ENCODE assay signal across 1 cellular context in genomic region chr10:100370976-100371706, GRCh38.
TF ChIP-seq lines count a peak whose summit lies in the region.

No MANE protein-coding gene starts in this region.

TF ChIP-seq in K562, 482 proteins besides CTCF, POLR2A, EP300 and RAD21 (continued from another document):
- TF ChIP-seq, protein P1, sequence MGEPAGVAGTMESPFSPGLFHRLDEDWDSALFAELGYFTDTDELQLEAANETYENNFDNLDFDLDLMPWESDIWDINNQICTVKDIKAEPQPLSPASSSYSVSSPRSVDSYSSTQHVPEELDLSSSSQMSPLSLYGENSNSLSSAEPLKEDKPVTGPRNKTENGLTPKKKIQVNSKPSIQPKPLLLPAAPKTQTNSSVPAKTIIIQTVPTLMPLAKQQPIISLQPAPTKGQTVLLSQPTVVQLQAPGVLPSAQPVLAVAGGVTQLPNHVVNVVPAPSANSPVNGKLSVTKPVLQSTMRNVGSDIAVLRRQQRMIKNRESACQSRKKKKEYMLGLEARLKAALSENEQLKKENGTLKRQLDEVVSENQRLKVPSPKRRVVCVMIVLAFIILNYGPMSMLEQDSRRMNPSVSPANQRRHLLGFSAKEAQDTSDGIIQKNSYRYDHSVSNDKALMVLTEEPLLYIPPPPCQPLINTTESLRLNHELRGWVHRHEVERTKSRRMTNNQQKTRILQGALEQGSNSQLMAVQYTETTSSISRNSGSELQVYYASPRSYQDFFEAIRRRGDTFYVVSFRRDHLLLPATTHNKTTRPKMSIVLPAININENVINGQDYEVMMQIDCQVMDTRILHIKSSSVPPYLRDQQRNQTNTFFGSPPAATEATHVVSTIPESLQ (CRISPR knock-in tag; IDR thresholded peaks at IDR 0.05): no peak
- no peak for TF ChIP-seq KLF16 (IDR thresholded peaks at IDR 0.05)
- TF ChIP-seq HDGF (IDR thresholded peaks at IDR 0.05): 0 out of 2 replicates have a peak, but pooled peaks have one; percentile 26
- TF ChIP-seq, protein P2, sequence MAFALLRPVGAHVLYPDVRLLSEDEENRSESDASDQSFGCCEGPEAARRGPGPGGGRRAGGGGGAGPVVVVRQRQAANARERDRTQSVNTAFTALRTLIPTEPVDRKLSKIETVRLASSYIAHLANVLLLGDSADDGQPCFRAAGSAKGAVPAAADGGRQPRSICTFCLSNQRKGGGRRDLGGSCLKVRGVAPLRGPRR (CRISPR knock-in tag; IDR thresholded peaks at IDR 0.05): no peak
- TF ChIP-seq XRCC4 (IDR thresholded peaks at IDR 0.05; ENCODE audit: extremely low read depth, insufficient read depth, insufficient read length): no peak
- TF ChIP-seq FOXP1 (CRISPR knock-in tag; IDR thresholded peaks at IDR 0.05): no peak
- TF ChIP-seq BACH1 (tag; IDR thresholded peaks at IDR 0.05): 0 out of 2 replicates have a peak, but pooled peaks have one; percentile 31
- TF ChIP-seq, protein P3, sequence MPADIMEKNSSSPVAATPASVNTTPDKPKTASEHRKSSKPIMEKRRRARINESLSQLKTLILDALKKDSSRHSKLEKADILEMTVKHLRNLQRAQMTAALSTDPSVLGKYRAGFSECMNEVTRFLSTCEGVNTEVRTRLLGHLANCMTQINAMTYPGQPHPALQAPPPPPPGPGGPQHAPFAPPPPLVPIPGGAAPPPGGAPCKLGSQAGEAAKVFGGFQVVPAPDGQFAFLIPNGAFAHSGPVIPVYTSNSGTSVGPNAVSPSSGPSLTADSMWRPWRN (IDR thresholded peaks at IDR 0.05; ENCODE audit: low read depth): no peak
- no peak for TF ChIP-seq GABPB2 (CRISPR knock-in tag; conservative IDR thresholded peaks at IDR 0.05)
- no peak for TF ChIP-seq JUND (IDR thresholded peaks at IDR 0.05; ENCODE audit: borderline replicate concordance, low read depth, low read length)
- peak; percentile 67; the same call in 2 of the 3 replicates for TF ChIP-seq JUND (tag; IDR thresholded peaks at IDR 0.05; ENCODE audit: borderline replicate concordance, low read depth, low read length)
- no peak for TF ChIP-seq ZSCAN29 (IDR thresholded peaks at IDR 0.05)
- 0 out of 2 replicates have a peak, but pooled peaks have one; percentile 45 for TF ChIP-seq TCF7 (IDR thresholded peaks at IDR 0.05; ENCODE audit: borderline replicate concordance)
- no peak for TF ChIP-seq PPARD (CRISPR knock-in tag; IDR thresholded peaks at IDR 0.05)
- no peak for TF ChIP-seq CC2D1A (IDR thresholded peaks at IDR 0.05)
- no peak for TF ChIP-seq MEF2D (tag; conservative IDR thresholded peaks at IDR 0.05; ENCODE audit: low read depth)
- no peak for TF ChIP-seq THAP7 (CRISPR knock-in tag; IDR thresholded peaks at IDR 0.05)
- TF ChIP-seq NBN (IDR thresholded peaks at IDR 0.05; ENCODE audit: low read depth): no peak; the same call in 1 of the 2 replicates
- peak; percentile 79 for TF ChIP-seq NFRKB (IDR thresholded peaks at IDR 0.05; ENCODE audit: low read depth)
- TF ChIP-seq, protein P4, sequence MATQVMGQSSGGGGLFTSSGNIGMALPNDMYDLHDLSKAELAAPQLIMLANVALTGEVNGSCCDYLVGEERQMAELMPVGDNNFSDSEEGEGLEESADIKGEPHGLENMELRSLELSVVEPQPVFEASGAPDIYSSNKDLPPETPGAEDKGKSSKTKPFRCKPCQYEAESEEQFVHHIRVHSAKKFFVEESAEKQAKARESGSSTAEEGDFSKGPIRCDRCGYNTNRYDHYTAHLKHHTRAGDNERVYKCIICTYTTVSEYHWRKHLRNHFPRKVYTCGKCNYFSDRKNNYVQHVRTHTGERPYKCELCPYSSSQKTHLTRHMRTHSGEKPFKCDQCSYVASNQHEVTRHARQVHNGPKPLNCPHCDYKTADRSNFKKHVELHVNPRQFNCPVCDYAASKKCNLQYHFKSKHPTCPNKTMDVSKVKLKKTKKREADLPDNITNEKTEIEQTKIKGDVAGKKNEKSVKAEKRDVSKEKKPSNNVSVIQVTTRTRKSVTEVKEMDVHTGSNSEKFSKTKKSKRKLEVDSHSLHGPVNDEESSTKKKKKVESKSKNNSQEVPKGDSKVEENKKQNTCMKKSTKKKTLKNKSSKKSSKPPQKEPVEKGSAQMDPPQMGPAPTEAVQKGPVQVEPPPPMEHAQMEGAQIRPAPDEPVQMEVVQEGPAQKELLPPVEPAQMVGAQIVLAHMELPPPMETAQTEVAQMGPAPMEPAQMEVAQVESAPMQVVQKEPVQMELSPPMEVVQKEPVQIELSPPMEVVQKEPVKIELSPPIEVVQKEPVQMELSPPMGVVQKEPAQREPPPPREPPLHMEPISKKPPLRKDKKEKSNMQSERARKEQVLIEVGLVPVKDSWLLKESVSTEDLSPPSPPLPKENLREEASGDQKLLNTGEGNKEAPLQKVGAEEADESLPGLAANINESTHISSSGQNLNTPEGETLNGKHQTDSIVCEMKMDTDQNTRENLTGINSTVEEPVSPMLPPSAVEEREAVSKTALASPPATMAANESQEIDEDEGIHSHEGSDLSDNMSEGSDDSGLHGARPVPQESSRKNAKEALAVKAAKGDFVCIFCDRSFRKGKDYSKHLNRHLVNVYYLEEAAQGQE (CRISPR knock-in tag; IDR thresholded peaks at IDR 0.05; ENCODE audit: low read depth): no peak
- TF ChIP-seq PATZ1 (CRISPR knock-in tag; IDR thresholded peaks at IDR 0.05; ENCODE audit: borderline replicate concordance): no peak
- TF ChIP-seq, protein P5, sequence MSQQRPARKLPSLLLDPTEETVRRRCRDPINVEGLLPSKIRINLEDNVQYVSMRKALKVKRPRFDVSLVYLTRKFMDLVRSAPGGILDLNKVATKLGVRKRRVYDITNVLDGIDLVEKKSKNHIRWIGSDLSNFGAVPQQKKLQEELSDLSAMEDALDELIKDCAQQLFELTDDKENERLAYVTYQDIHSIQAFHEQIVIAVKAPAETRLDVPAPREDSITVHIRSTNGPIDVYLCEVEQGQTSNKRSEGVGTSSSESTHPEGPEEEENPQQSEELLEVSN (IDR thresholded peaks at IDR 0.05; ENCODE audit: borderline replicate concordance in 1 of 2, extremely low read depth in 1 of 2, insufficient read depth in 1 of 2, insufficient read length in 1 of 2, low read depth in 1 of 2, low read length in 1 of 2, poor library complexity in 1 of 2, severe bottlenecking in 1 of 2): peak in 1 of 2 experiments; percentile 44
- peak; percentile 15 for TF ChIP-seq SMAD1 (IDR thresholded peaks at IDR 0.05; ENCODE audit: low read depth, low read length, partially characterized antibody)
- no peak for TF ChIP-seq ZNF740 (CRISPR knock-in tag; IDR thresholded peaks at IDR 0.05)
- TF ChIP-seq ZNF740 (tag; IDR thresholded peaks at IDR 0.05): 0 out of 4 replicates have a peak, but pooled peaks of 1 of the 2 experiments have one; percentile 21
- peak in 1 of 3 experiments; percentile 63 for TF ChIP-seq YY1 (IDR thresholded peaks at IDR 0.05; ENCODE audit: borderline replicate concordance in 1 of 3, control insufficient read depth in 1 of 3, extremely low read depth in 1 of 3, insufficient read depth in 3 of 3, insufficient read length in 1 of 3, insufficient replicate concordance in 2 of 3, low read depth in 1 of 3, low read length in 2 of 3)
- TF ChIP-seq, protein P6, sequence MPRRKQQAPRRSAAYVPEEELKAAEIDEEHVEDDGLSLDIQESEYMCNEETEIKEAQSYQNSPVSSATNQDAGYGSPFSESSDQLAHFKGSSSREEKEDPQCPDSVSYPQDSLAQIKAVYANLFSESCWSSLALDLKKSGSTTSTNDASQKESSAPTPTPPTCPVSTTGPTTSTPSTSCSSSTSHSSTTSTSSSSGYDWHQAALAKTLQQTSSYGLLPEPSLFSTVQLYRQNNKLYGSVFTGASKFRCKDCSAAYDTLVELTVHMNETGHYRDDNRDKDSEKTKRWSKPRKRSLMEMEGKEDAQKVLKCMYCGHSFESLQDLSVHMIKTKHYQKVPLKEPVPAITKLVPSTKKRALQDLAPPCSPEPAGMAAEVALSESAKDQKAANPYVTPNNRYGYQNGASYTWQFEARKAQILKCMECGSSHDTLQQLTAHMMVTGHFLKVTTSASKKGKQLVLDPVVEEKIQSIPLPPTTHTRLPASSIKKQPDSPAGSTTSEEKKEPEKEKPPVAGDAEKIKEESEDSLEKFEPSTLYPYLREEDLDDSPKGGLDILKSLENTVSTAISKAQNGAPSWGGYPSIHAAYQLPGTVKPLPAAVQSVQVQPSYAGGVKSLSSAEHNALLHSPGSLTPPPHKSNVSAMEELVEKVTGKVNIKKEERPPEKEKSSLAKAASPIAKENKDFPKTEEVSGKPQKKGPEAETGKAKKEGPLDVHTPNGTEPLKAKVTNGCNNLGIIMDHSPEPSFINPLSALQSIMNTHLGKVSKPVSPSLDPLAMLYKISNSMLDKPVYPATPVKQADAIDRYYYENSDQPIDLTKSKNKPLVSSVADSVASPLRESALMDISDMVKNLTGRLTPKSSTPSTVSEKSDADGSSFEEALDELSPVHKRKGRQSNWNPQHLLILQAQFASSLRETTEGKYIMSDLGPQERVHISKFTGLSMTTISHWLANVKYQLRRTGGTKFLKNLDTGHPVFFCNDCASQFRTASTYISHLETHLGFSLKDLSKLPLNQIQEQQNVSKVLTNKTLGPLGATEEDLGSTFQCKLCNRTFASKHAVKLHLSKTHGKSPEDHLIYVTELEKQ (CRISPR knock-in tag; IDR thresholded peaks at IDR 0.05): no peak
